Comparison of ENCODE assay signal across 8 cellular contexts in the genomic region with DNA sequence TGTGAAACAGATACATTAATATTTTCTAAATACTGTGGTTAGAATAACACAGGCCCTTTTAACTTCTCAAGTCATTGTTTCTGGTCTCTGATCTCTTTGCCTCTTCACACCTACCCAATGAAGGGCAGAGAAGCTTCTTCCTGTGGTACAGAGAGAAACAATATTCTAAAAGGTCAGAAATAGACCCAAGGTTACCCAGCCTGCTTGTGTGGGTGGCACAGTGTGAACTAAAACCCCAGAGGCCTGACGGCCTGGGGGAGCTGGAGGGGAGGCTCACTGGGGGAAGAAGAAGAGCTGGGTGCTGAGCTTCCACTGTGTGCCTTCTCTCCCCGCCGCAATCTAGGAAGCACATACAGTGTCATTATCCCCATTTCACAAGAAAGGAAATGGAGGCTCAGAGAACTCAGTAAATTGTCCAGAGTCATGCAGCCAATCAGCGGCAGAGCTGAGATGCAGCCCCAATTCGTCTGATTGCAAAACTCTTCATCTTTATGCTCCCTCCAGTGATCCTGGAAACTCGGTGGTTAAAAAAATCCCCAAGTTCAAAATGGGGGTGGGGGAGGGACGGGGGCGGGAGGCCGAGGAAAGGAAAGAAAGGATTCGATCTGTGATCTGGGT.
DNase-seq lines count a peak whose midpoint lies in the region; ATAC-seq and TF ChIP-seq lines count a peak whose summit lies in the region.

No MANE protein-coding gene starts in this region.

- TF ChIP-seq CTCF in left ventricle myocardium inferior (IDR thresholded peaks at IDR 0.05; ENCODE audit: borderline replicate concordance) (no peak), heart right ventricle (IDR thresholded peaks at IDR 0.05) (no peak), esophagus muscularis mucosa (IDR thresholded peaks at IDR 0.05) (no peak), type B pancreatic cell (conservative IDR thresholded peaks at IDR 0.05) (no peak), progenitor cell of endocrine pancreas (IDR thresholded peaks at IDR 0.05; ENCODE audit: unreplicated experiment) (no peak)

- no peaks in the 10 kb centered on the region for H3K27me3 ChIP-seq in left ventricle myocardium inferior (ENCODE audit: low read depth)
- no peaks in the 10 kb centered on the region for H3K27me3 ChIP-seq in heart right ventricle
- H3K27me3 ChIP-seq in esophagus muscularis mucosa: no peaks in the 10 kb centered on the region

- H3K9me3 ChIP-seq in left ventricle myocardium inferior (replicated peaks) (no peaks in the 10 kb centered on the region), heart right ventricle (no peaks in the 10 kb centered on the region), esophagus muscularis mucosa (no peaks in the 10 kb centered on the region)

- H3K9me3 Mint-ChIP-seq in type B pancreatic cell (no peaks in the 10 kb centered on the region), progenitor cell of endocrine pancreas (ENCODE audit: low read depth) (no peaks in the 10 kb centered on the region)

- TF ChIP-seq EP300 in esophagus muscularis mucosa (IDR thresholded peaks at IDR 0.05): no peak

- peaks cover 43% of the 10 kb centered on the region for H3K4me1 ChIP-seq in left ventricle myocardium inferior
- H3K4me1 ChIP-seq in heart right ventricle: peaks cover 10 to 66% (median 37%) of the 10 kb centered on the region in 9 donors
- peaks cover 34 to 59% (median 51%) of the 10 kb centered on the region in 4 donors for H3K4me1 ChIP-seq in esophagus muscularis mucosa

- H3K36me3 Mint-ChIP-seq in type B pancreatic cell (peaks cover 5% of the 10 kb centered on the region), progenitor cell of endocrine pancreas (ENCODE audit: insufficient read depth) (no peaks in the 10 kb centered on the region)

- H3K4me1 Mint-ChIP-seq in type B pancreatic cell (ENCODE audit: unreplicated experiment): peaks cover 43% of the 10 kb centered on the region
- H3K4me1 Mint-ChIP-seq in progenitor cell of endocrine pancreas (ENCODE audit: low read depth): peaks cover 6% of the 10 kb centered on the region

- H3K27ac ChIP-seq in left ventricle myocardium inferior (replicated peaks): no peak overlapping the region
- H3K27ac ChIP-seq in heart right ventricle: peak overlapping the region in 1 of 10 donors; percentile 42
- H3K27ac ChIP-seq in esophagus muscularis mucosa (replicated peaks in 1 of 4): no peak overlapping the region

- DNase-seq in left ventricle myocardium inferior (no peak), heart right ventricle (no peak), esophagus muscularis mucosa (ENCODE audit: extremely low spot score) (no peak), type B pancreatic cell (ENCODE audit: extremely low spot score, unreplicated experiment) (no peak), progenitor cell of endocrine pancreas (ENCODE audit: low spot score, unreplicated experiment) (no peak), NCI-H510A treated with DMSO at 0.1 percent for 48 hours (lab: John Stamatoyannopoulos, UW) (no peak), DMS79 treated with DMSO at 0.1 percent for 48 hours (lab: John Stamatoyannopoulos, UW) (no peak)

- H3K27ac Mint-ChIP-seq in type B pancreatic cell: no peak overlapping the region
- no peak overlapping the region for H3K27ac Mint-ChIP-seq in progenitor cell of endocrine pancreas

- WGBS in heart right ventricle, 2 donors: 66 to 71% methylated on average over 10 of the region's 10 CpGs
- WGBS in esophagus muscularis mucosa: 61% methylated on average over 10 of the region's 10 CpGs

- intact Hi-C loops in left ventricle myocardium inferior (cut with micrococcal nuclease) (no loop called here), heart right ventricle (cut with DNase I) (no loop called here), esophagus muscularis mucosa (cut with DNase I) (no loop called here)

- ATAC-seq in heart right ventricle (no peak), HG03280 (IDR thresholded peaks at IDR 0.05; ENCODE audit: unreplicated experiment) (peak; percentile 52)

- peak overlapping the region; percentile 59 for H3K4me3 Mint-ChIP-seq in type B pancreatic cell
- no peak overlapping the region for H3K4me3 Mint-ChIP-seq in progenitor cell of endocrine pancreas (ENCODE audit: low read depth)

- H3K4me3 ChIP-seq in left ventricle myocardium inferior (peak overlapping the region; percentile 0), heart right ventricle (peak overlapping the region in 1 of 10 donors; percentile 18), esophagus muscularis mucosa (peak overlapping the region; percentile 7 to 30 (median 18))

- H3K36me3 ChIP-seq in left ventricle myocardium inferior (no peaks in the 10 kb centered on the region), heart right ventricle (no peaks in the 10 kb centered on the region), esophagus muscularis mucosa (no peaks in the 10 kb centered on the region)

- no peak for TF ChIP-seq POLR2A in esophagus muscularis mucosa (IDR thresholded peaks at IDR 0.05; ENCODE audit: low read depth)

- H3K27me3 Mint-ChIP-seq in type B pancreatic cell: peaks cover 30% of the 10 kb centered on the region
- H3K27me3 Mint-ChIP-seq in progenitor cell of endocrine pancreas: peaks cover 26% of the 10 kb centered on the region
